23 cellular contexts compared by ENCODE assay signal in genomic region chr16:83470406-83470805, GRCh38.
DNase-seq lines count a peak whose midpoint lies in the region; ATAC-seq and TF ChIP-seq lines count a peak whose summit lies in the region.
"Had no signal": no experiment of that assay in that cellular context is flagged by ENCODE, and none has a peak within 500 bp of the region (broad histone marks: within the 10 kb centered on the region; RNA-seq: fewer than 3 reads in every experiment).

No MANE protein-coding gene starts in this region.

- no peak for TF ChIP-seq CTCF in activated CD8-positive, alpha-beta T cell treated with anti-CD3 and anti-CD28 coated beads for 36 hours (IDR thresholded peaks at IDR 0.05)
- no peak for TF ChIP-seq CTCF in WERI-Rb-1 (IDR thresholded peaks at IDR 0.05; ENCODE audit: low read depth, low read length)

- H3K36me3 ChIP-seq in WERI-Rb-1, result no peaks in the 10 kb centered on the region
- H3K36me3 ChIP-seq: neural progenitor cell had no signal

- peaks cover 0 to 9% of the 10 kb centered on the region in 2 donors for H3K27me3 Mint-ChIP-seq in stimulated activated naive B cell treated with anti-CD40 and anti-IgM and Interleukin-4, amounts not matched to agents 10 μg/mL and 1 μg/mL and 100 μg/mL, for 72 hours
- no peaks in the 10 kb centered on the region for H3K27me3 Mint-ChIP-seq in activated CD8-positive, alpha-beta T cell treated with anti-CD3 and anti-CD28 coated beads for 36 hours
- H3K27me3 Mint-ChIP-seq: activated naive CD8-positive, alpha-beta T cell treated with anti-CD3 and anti-CD28 coated beads for 36 hours; IgD-negative memory B cell had no signal

- CTCF ChIA-PET in activated CD8-positive, alpha-beta T cell treated with anti-CD3 and anti-CD28 coated beads for 36 hours (lab: Charles Lee), result no interaction called here

- in situ Hi-C loops in G401 (cut with HindIII; ENCODE audit: low sequenced_read_pairs), result no loop called here

- H3K27ac Mint-ChIP-seq in stimulated activated naive B cell treated with anti-CD40 and anti-IgM and Interleukin-4, amounts not matched to agents 10 μg/mL and 1 μg/mL and 100 μg/mL, for 72 hours, result peak overlapping the region; percentile 2
- no peak overlapping the region for H3K27ac Mint-ChIP-seq in activated CD8-positive, alpha-beta T cell treated with anti-CD3 and anti-CD28 coated beads for 36 hours
- H3K27ac Mint-ChIP-seq: activated CD8-positive, alpha-beta T cell treated with anti-CD3 and anti-CD28 coated beads, Interleukin-2, amount 10 ng/mL, durations not matched to agents 7 days and 5 days; activated naive CD8-positive, alpha-beta T cell treated with anti-CD3 and anti-CD28 coated beads for 36 hours; effector memory CD8-positive, alpha-beta T cell; IgD-negative memory B cell; T-helper 17 cell; WTC11 had no signal

- no peaks in the 10 kb centered on the region for H3K36me3 Mint-ChIP-seq in stimulated activated naive B cell treated with anti-CD40 and anti-IgM and Interleukin-4, amounts not matched to agents 10 μg/mL and 1 μg/mL and 100 μg/mL, for 72 hours
- H3K36me3 Mint-ChIP-seq in activated CD8-positive, alpha-beta T cell treated with anti-CD3 and anti-CD28 coated beads for 36 hours (ENCODE audit: low read depth), result no peaks in the 10 kb centered on the region
- H3K36me3 Mint-ChIP-seq: activated naive CD8-positive, alpha-beta T cell treated with anti-CD3 and anti-CD28 coated beads for 36 hours; IgD-negative memory B cell; neural progenitor cell; WTC11 had no signal

- no peak overlapping the region for H3K4me3 ChIP-seq in WERI-Rb-1 (ENCODE audit: low read depth, low read length)
- H3K4me3 ChIP-seq: neural progenitor cell had no signal

- no peaks in the 10 kb centered on the region for H3K9me3 Mint-ChIP-seq in stimulated activated naive B cell treated with anti-CD40 and anti-IgM and Interleukin-4, amounts not matched to agents 10 μg/mL and 1 μg/mL and 100 μg/mL, for 72 hours
- no peaks in the 10 kb centered on the region for H3K9me3 Mint-ChIP-seq in activated CD8-positive, alpha-beta T cell treated with anti-CD3 and anti-CD28 coated beads for 36 hours
- H3K9me3 Mint-ChIP-seq: activated naive CD8-positive, alpha-beta T cell treated with anti-CD3 and anti-CD28 coated beads for 36 hours; effector memory CD8-positive, alpha-beta T cell; IgD-negative memory B cell; neural progenitor cell; WTC11 had no signal

- no peak overlapping the region for H3K4me3 Mint-ChIP-seq in stimulated activated naive B cell treated with anti-CD40 and anti-IgM and Interleukin-4, amounts not matched to agents 10 μg/mL and 1 μg/mL and 100 μg/mL, for 72 hours
- H3K4me3 Mint-ChIP-seq in activated CD8-positive, alpha-beta T cell treated with anti-CD3 and anti-CD28 coated beads for 36 hours, result no peak overlapping the region
- H3K4me3 Mint-ChIP-seq: activated CD8-positive, alpha-beta T cell treated with anti-CD3 and anti-CD28 coated beads, Interleukin-2, amount 10 ng/mL, durations not matched to agents 7 days and 5 days; activated naive CD8-positive, alpha-beta T cell treated with anti-CD3 and anti-CD28 coated beads for 36 hours; effector memory CD8-positive, alpha-beta T cell; IgD-negative memory B cell; neural progenitor cell; T-helper 17 cell; WTC11 had no signal

- no peaks in the 10 kb centered on the region for H3K4me1 Mint-ChIP-seq in stimulated activated naive B cell treated with anti-CD40 and anti-IgM and Interleukin-4, amounts not matched to agents 10 μg/mL and 1 μg/mL and 100 μg/mL, for 72 hours
- no peaks in the 10 kb centered on the region for H3K4me1 Mint-ChIP-seq in activated CD8-positive, alpha-beta T cell treated with anti-CD3 and anti-CD28 coated beads for 36 hours (ENCODE audit: low read depth)
- H3K4me1 Mint-ChIP-seq: activated naive CD8-positive, alpha-beta T cell treated with anti-CD3 and anti-CD28 coated beads for 36 hours; neural progenitor cell; T-helper 17 cell had no signal

- H3K9me3 ChIP-seq in WERI-Rb-1 (ENCODE audit: severe bottlenecking), result no peaks in the 10 kb centered on the region

- DNase-seq in GM03348 (ENCODE audit: low spot score) (peak; percentile 79), RPMI7951 (ENCODE audit: low read depth) (peak; percentile 82), fibroblast of peridontal ligament (ENCODE audit: extremely low read depth) (peak; percentile 45), G401 (ENCODE audit: low spot score) (no peak), WERI-Rb-1 (no peak)
- no peak for DNase-seq in stimulated activated naive B cell treated with anti-CD40 and anti-IgM and Interleukin-4, amounts not matched to agents 10 μg/mL and 1 μg/mL and 100 μg/mL, for 72 hours
- DNase-seq in activated CD8-positive, alpha-beta T cell treated with anti-CD3 and anti-CD28 coated beads for 36 hours, result no peak
- DNase-seq: activated CD8-positive, alpha-beta T cell treated with anti-CD3 and anti-CD28 coated beads, Interleukin-2, amount 10 ng/mL, durations not matched to agents 7 days and 5 days; activated naive CD8-positive, alpha-beta T cell treated with anti-CD3 and anti-CD28 coated beads for 36 hours; C1 segment of cervical spinal cord; caudate nucleus; DMS153; effector memory CD8-positive, alpha-beta T cell; hypothalamus; left cardiac atrium; NCI-H1048; NCI-H2029; NCI-H510A; T-helper 17 cell had no signal

- intact Hi-C loops in activated CD8-positive, alpha-beta T cell treated with anti-CD3 and anti-CD28 coated beads for 36 hours (cut with micrococcal nuclease), result no loop called here

- POLR2A ChIA-PET in activated CD8-positive, alpha-beta T cell treated with anti-CD3 and anti-CD28 coated beads for 36 hours (lab: Charles Lee), result no interaction called here

- no peaks in the 10 kb centered on the region for H3K27me3 ChIP-seq in WERI-Rb-1 (ENCODE audit: insufficient read depth, low read depth, severe bottlenecking)
- H3K27me3 ChIP-seq: neural progenitor cell had no signal

- no peak for ATAC-seq in stimulated activated naive B cell treated with anti-CD40 and anti-IgM and Interleukin-4, amounts not matched to agents 10 μg/mL and 1 μg/mL and 100 μg/mL, for 72 hours (replicated peaks)
- no peak for ATAC-seq in activated CD8-positive, alpha-beta T cell treated with anti-CD3 and anti-CD28 coated beads for 36 hours
- no peak for ATAC-seq in GM18519 (IDR thresholded peaks at IDR 0.05; ENCODE audit: low FRiP score, unreplicated experiment)
- ATAC-seq: activated CD8-positive, alpha-beta T cell treated with anti-CD3 and anti-CD28 coated beads, Interleukin-2, amount 10 ng/mL, durations not matched to agents 7 days and 5 days; effector memory CD8-positive, alpha-beta T cell; left cardiac atrium; T-helper 17 cell; WTC11 had no signal

- no peak overlapping the region for H3K27ac ChIP-seq in WERI-Rb-1
- H3K27ac ChIP-seq: neural progenitor cell had no signal

Comparison
In these comparisons a context has a peak if more than half of its experiments do, and no peak if none do; other contexts are left out.
1. DNase-seq: peak in GM03348 (single experiment), RPMI7951 (single experiment) and fibroblast of peridontal ligament (single experiment); none in stimulated activated naive B cell treated with anti-CD40 and anti-IgM and Interleukin-4, amounts not matched to agents 10 μg/mL and 1 μg/mL and 100 μg/mL, for 72 hours (single experiment), G401 (single experiment), activated CD8-positive, alpha-beta T cell treated with anti-CD3 and anti-CD28 coated beads for 36 hours (single experiment) and WERI-Rb-1 (single experiment).